In the genomic region with DNA sequence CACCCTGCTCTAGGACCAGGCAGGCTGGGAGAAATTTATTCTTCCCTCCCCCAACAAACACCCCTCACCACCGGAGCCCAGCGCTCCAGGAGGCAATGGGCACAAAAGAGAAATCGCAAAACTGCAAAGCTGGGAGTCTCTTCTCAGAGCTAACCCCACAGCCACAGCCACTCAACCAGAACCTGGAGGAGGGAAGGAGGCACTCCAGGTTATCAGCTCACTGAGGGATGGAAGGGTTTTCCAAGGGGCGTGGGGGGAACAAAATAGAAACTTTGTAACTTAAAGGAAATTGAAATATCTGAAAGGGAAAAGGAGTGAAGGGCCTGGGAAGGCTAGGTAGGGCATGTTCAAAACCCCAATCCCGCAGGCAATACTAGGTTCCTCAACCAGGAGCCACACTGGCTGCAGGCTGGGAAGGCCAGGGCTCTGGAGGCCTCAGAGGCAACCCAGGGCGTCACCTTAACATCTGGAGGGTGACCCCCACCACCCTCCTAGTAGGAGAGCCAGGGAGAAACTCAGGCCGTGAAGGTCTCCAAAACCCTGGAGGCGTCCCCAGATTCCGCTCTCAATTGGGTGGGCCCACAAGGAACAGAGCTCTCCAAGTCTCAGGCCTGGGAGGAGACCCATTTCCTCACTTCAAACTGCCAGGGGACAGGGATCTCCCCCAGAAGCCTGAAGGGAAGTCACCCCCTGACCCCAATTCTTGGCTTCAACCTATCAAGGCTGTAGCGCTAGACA, we compare ENCODE assay signal across 8 cellular contexts. TPM values are rescaled to one million over a fixed set of nuclear protein-coding genes. Genes with fewer than 3 reads are reported as not detected.
DNase-seq lines count a peak whose midpoint lies in the region; ATAC-seq, FAIRE-seq and TF ChIP-seq lines count a peak whose summit lies in the region.

No MANE protein-coding gene starts in this region.

- H3K27me3 Mint-ChIP-seq in memory B cell: no peaks in the 10 kb centered on the region
- H3K27me3 Mint-ChIP-seq in type B pancreatic cell: no peaks in the 10 kb centered on the region

- H3K27ac Mint-ChIP-seq in memory B cell (peak overlapping the region; percentile 24), type B pancreatic cell (peak overlapping the region; percentile 79)

- SMC1A ChIA-PET in GM12878 (lab: Charles Lee; ENCODE audit: uncharacterized antibody, unreplicated experiment): interaction anchor here (0.7 to 7.3 kb wide), 17 partner anchors 8 to 109 kb away, joined by 3 to 48 read pairs (median 3); no protein-coding TSS in a partner anchor

- TF ChIP-seq EP300 in GM12878 (IDR thresholded peaks at IDR 0.05; ENCODE audit: borderline replicate concordance in 1 of 2, control insufficient read depth in 1 of 2, low read depth in 2 of 2, low read length in 2 of 2): no peak

- peaks cover 14% of the 10 kb centered on the region for H3K79me2 ChIP-seq in GM12878 (ENCODE audit: control insufficient read depth, insufficient read depth, low read length)

- WGBS in heart left ventricle, 4 donors: 89 to 94% (median 91%) methylated on average over 10 of the region's 10 CpGs
- WGBS in GM12878 (ENCODE audit: insufficient coverage, insufficient replicate concordance, low lambda C conversion rate, missing lambda C conversion rate): 85% methylated on average over 10 of the region's 10 CpGs

- H3K4me3 Mint-ChIP-seq in memory B cell: peak overlapping the region; percentile 39
- peak overlapping the region; percentile 82 for H3K4me3 Mint-ChIP-seq in type B pancreatic cell

- intact Hi-C loops in heart left ventricle (cut with DNase I) (loop anchor here in 2 of 10 donors (5.0 kb wide), 2 partner anchors 35 to 40 kb away; no protein-coding TSS in a partner anchor), cardiac septum (cut with DNase I) (loop anchor here (5.0 kb wide), 1 partner anchor 40 kb away; no protein-coding TSS in a partner anchor), GM12878 (cut with micrococcal nuclease; ENCODE audit: unreplicated experiment) (no loop called here)

- POLR2A ChIA-PET in GM12878 (lab: Charles Lee): interaction anchor here (0.6 to 8.1 kb wide), 15 partner anchors 10 to 319 kb away, joined by 3 to 87 read pairs (median 4); no protein-coding TSS in a partner anchor

- in situ Hi-C loops in GM12878 (cut with MboI): no loop called here

- no peak for DNase-seq in heart left ventricle
- DNase-seq in cardiac septum (ENCODE audit: low spot score): no peak
- no peak for DNase-seq in GM12878 (ENCODE audit: low read depth, low spot score)
- DNase-seq in memory B cell (ENCODE audit: low spot score in 2 of 2): no peak
- DNase-seq in type B pancreatic cell (ENCODE audit: extremely low spot score, unreplicated experiment): no peak
- no peak for DNase-seq in kidney tubule cell (ENCODE audit: low spot score)
- DNase-seq in cortex of kidney (lab: John Stamatoyannopoulos, UW): no peak

- no peak for TF ChIP-seq RAD21 in GM12878 (IDR thresholded peaks at IDR 0.05; ENCODE audit: insufficient read depth, low read depth, low read length)

- peaks cover 4% of the 10 kb centered on the region for H3K36me3 Mint-ChIP-seq in memory B cell
- peaks cover 4% of the 10 kb centered on the region for H3K36me3 Mint-ChIP-seq in type B pancreatic cell

- no peak for FAIRE-seq in GM12878 (lab: Jason Lieb, UNC)

- peak overlapping the region; percentile 18; the same call in 1 of the 2 replicates for H3K9ac ChIP-seq in GM12878 (ENCODE audit: control insufficient read depth, insufficient read depth, low read length)

- peaks cover 0 to 28% (median 20%) of the 10 kb centered on the region in 9 donors for H3K36me3 ChIP-seq in heart left ventricle
- H3K36me3 ChIP-seq in GM12878 (ENCODE audit: control insufficient read depth in 2 of 2, insufficient read depth in 2 of 2, low read length in 1 of 2): no peaks in the 10 kb centered on the region

- H3K4me3 ChIP-seq in heart left ventricle (peak overlapping the region in 6 of 12 donors; percentile 15 to 80 (median 74)), GM12878 (peak overlapping the region; percentile 45)

- H3K9me3 Mint-ChIP-seq in memory B cell (no peaks in the 10 kb centered on the region), type B pancreatic cell (no peaks in the 10 kb centered on the region)

- RAD21 ChIA-PET in GM12878 (lab: Charles Lee; ENCODE audit: unreplicated experiment): interaction anchor here (0.9 to 5.8 kb wide), 15 partner anchors 12 to 109 kb away, joined by 3 to 51 read pairs (median 4); partner anchors contain the start of gene ORAI1

- peak overlapping the region; percentile 47 for H3K4me2 ChIP-seq in GM12878 (ENCODE audit: control insufficient read depth, insufficient read depth)

- no peak for TF ChIP-seq POLR2A in heart left ventricle (IDR thresholded peaks at IDR 0.05)
- no peak for TF ChIP-seq POLR2A in GM12878 (IDR thresholded peaks at IDR 0.05; ENCODE audit: low read depth, low read length)

- H3K4me1 Mint-ChIP-seq in memory B cell (peaks cover 19% of the 10 kb centered on the region), type B pancreatic cell (ENCODE audit: unreplicated experiment) (peaks cover 48% of the 10 kb centered on the region)

- H3K4me1 ChIP-seq in heart left ventricle (peaks cover 0 to 53% (median 29%) of the 10 kb centered on the region in 12 donors), GM12878 (ENCODE audit: control insufficient read depth, insufficient read depth, low read length) (peaks cover 19% of the 10 kb centered on the region)

- H3K27ac ChIP-seq in heart left ventricle (peak overlapping the region in 7 of 12 donors; percentile 13 to 91 (median 67)), GM12878 (ENCODE audit: control insufficient read depth, insufficient read depth) (peak overlapping the region; percentile 50)

- no peak for TF ChIP-seq CTCF in heart left ventricle (IDR thresholded peaks at IDR 0.05)
- no peak for TF ChIP-seq CTCF in GM12878 (IDR thresholded peaks at IDR 0.05 in 2 of 3, conservative IDR thresholded peaks at IDR 0.05 in 1 of 3; ENCODE audit: control insufficient read depth in 2 of 3, extremely low read depth in 1 of 3, insufficient read depth in 1 of 3, low read depth in 3 of 3, low read length in 3 of 3)
- TF ChIP-seq CTCF in type B pancreatic cell (conservative IDR thresholded peaks at IDR 0.05): no peak

- H3K9me3 ChIP-seq in heart left ventricle: no peaks in the 10 kb centered on the region
- no peaks in the 10 kb centered on the region for H3K9me3 ChIP-seq in GM12878 (replicated peaks; ENCODE audit: control insufficient read depth, insufficient read depth, low read length)

- BruUV-seq in GM12878 (replicated peaks; lab: Mats Ljungman, UMichigan): no TSS peak

- H2AFZ ChIP-seq in GM12878 (ENCODE audit: control insufficient read depth, low read depth, low read length): no peak overlapping the region

- CTCF ChIA-PET in GM12878 (lab: Yijun Ruan, JAX): interaction anchor here (0.7 to 5.1 kb wide), 16 partner anchors 12 to 91 kb away, joined by 3 to 40 read pairs (median 4); partner anchors contain the start of gene MORN3

- H3K27me3 ChIP-seq in heart left ventricle (no peaks in the 10 kb centered on the region), GM12878 (replicated peaks in 1 of 2; ENCODE audit: control insufficient read depth in 2 of 2, insufficient read depth in 2 of 2, low read length in 1 of 2) (no peaks in the 10 kb centered on the region)

- no peaks in the 10 kb centered on the region for H4K20me1 ChIP-seq in GM12878 (ENCODE audit: control insufficient read depth, insufficient read depth)

- ATAC-seq in heart left ventricle: no peak
- ATAC-seq in GM12878: no peak
- ATAC-seq in memory B cell (ENCODE audit: low read depth): no peak
- no peak for ATAC-seq in HG02852 (IDR thresholded peaks at IDR 0.05; ENCODE audit: unreplicated experiment)

RNA-seq across cellular contexts. Expression of gene KDM2B, which starts 3.2 kb away (rescaled TPM):
- total RNA-seq in heart left ventricle (10 to 100 TPM in 6 of 9 donors, 1 to 10 TPM in 3; 7.9 to 24.7 (median 11.9) TPM), cardiac septum (10.1 TPM), GM12878 (2014; rRNA removed) (57.9 and 62.9 TPM in 2 replicates), GM12878 (2014; rRNA removed; fragmentation: Illumina TruSeq; extraction: Trizol) (33.0 and 34.1 TPM in 2 replicates), GM12878 (2021) (76.3 and 87.6 TPM in 2 replicates), type B pancreatic cell (ENCODE audit: low replicate concordance) (36.9 and 51.7 TPM in 2 replicates)
- polyA plus RNA-seq in heart left ventricle (1 to 10 TPM; 7.3 to 9.9 TPM), GM12878 (2011; rRNA removed) (67.9 and 124 TPM in 2 replicates), GM12878 (2014; fragmentation: Illumina TruSeq; extraction: Trizol) (31.7 and 46.7 TPM in 2 replicates), GM12878 (2014; fragmentation: Nextera tagmentation; extraction: Ambion mirVana) (10 to 100 TPM; 13.6 to 14.7 TPM), GM12878 (2014; rRNA removed) (72.8 and 77.4 TPM in 2 replicates), GM12878 (2016; fragmentation: Nextera tagmentation; extraction: Ambion mirVana) (10 to 100 TPM; 31.8 to 34.0 TPM)
- 634 and 686 TPM in 2 replicates for total RNA-seq in GM12878 (2013; cell fraction: nucleolus; rRNA removed)
- 76.8 TPM for polyA plus RNA-seq in GM12878 (2011; ENCODE audit: low read depth)
- polyA plus RNA-seq in GM12878 (2011; cell fraction: cytosol; rRNA removed): 103 and 121 TPM in 2 replicates
- polyA plus RNA-seq in GM12878 (2011; cell fraction: nucleus; rRNA removed): 380 and 393 TPM in 2 replicates
- polyA plus RNA-seq in GM12878 (2012): 81.7 and 83.4 TPM in 2 replicates
- polyA minus RNA-seq in GM12878 (2011; rRNA and poly(A)+ RNA removed): 395 and 503 TPM in 2 replicates
- polyA minus RNA-seq in GM12878 (2011; cell fraction: cytosol; rRNA and poly(A)+ RNA removed): 82.7 and 85.4 TPM in 2 replicates
- 171 and 227 TPM in 2 replicates for polyA minus RNA-seq in GM12878 (2011; cell fraction: nucleus; rRNA and poly(A)+ RNA removed)

RNA-seq across cellular contexts. Expression of gene ORAI1, which starts 48.7 kb away (rescaled TPM):
- total RNA-seq in heart left ventricle (10 to 100 TPM in 4 of 9 donors, 1 to 10 TPM in 5; 6.9 to 15.7 (median 9.5) TPM), cardiac septum (8.0 TPM), GM12878 (2014; rRNA removed) (9.7 and 16.4 TPM in 2 replicates), GM12878 (2014; rRNA removed; fragmentation: Illumina TruSeq; extraction: Trizol) (7.1 and 8.2 TPM in 2 replicates), GM12878 (2021) (31.0 and 32.2 TPM in 2 replicates), type B pancreatic cell (ENCODE audit: low replicate concordance) (10.5 and 12.9 TPM in 2 replicates)
- polyA plus RNA-seq in heart left ventricle (10 to 100 TPM in 1 of 2 donors, 1 to 10 TPM in 1; 4.5 to 18.8 TPM), GM12878 (2011; rRNA removed) (4.8 and 15.3 TPM in 2 replicates), GM12878 (2014; fragmentation: Illumina TruSeq; extraction: Trizol) (2.6 and 6.5 TPM in 2 replicates), GM12878 (2014; fragmentation: Nextera tagmentation; extraction: Ambion mirVana) (1 to 10 TPM; 5.5 to 6.1 TPM), GM12878 (2014; rRNA removed) (33.1 and 39.2 TPM in 2 replicates), GM12878 (2016; fragmentation: Nextera tagmentation; extraction: Ambion mirVana) (10 to 100 TPM in 1 of 2 experiments, 1 to 10 TPM in 1; 7.7 to 25.1 TPM)
- total RNA-seq in GM12878 (2013; cell fraction: nucleolus; rRNA removed): 13.1 and 15.8 TPM in 2 replicates
- polyA plus RNA-seq in GM12878 (2011; ENCODE audit: low read depth): 6.5 TPM
- 28.4 and 36.0 TPM in 2 replicates for polyA plus RNA-seq in GM12878 (2011; cell fraction: cytosol; rRNA removed)
- polyA plus RNA-seq in GM12878 (2011; cell fraction: nucleus; rRNA removed): 20.8 and 24.1 TPM in 2 replicates
- polyA plus RNA-seq in GM12878 (2012): 21.7 and 23.1 TPM in 2 replicates
- 21.7 and 34.6 TPM in 2 replicates for polyA minus RNA-seq in GM12878 (2011; rRNA and poly(A)+ RNA removed)
- 25.1 and 28.5 TPM in 2 replicates for polyA minus RNA-seq in GM12878 (2011; cell fraction: cytosol; rRNA and poly(A)+ RNA removed)
- 7.7 and 21.1 TPM in 2 replicates for polyA minus RNA-seq in GM12878 (2011; cell fraction: nucleus; rRNA and poly(A)+ RNA removed)
